ENCODE assay signal across 18 cellular contexts in the genomic region with DNA sequence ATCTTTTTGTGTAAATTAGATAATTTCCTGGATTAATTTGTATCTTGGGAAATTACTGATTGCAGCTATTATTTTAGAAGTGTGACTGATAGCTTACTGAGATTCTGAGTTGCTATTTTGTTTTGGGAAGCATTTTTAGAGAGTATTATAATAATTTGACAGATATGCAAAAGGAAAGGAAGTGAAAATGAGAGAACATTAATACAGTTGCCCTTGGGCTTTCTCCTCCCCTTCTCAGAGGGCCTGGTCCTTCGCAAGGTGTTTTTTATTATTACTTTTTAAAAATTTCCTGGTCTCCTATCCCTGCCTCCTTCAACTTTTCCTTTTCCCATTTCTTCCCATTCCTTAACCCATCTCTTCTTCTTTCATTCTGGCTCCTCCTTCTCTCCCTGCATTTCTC. TPM values are rescaled to one million over a fixed set of nuclear protein-coding genes. Genes with fewer than 3 reads are reported as not detected.
A peak's percentile ranks its signal among the peaks of the same experiment; 100 is the strongest.
DNase-seq lines count a peak whose midpoint lies in the region; ATAC-seq, FAIRE-seq and TF ChIP-seq lines count a peak whose summit lies in the region.
"Had no signal": no experiment of that assay in that cellular context is flagged by ENCODE, and none has a peak within 500 bp of the region (broad histone marks: within the 10 kb centered on the region; RNA-seq: fewer than 3 reads in every experiment).

No MANE protein-coding gene starts in this region.

- H3K9me3 Mint-ChIP-seq in CD4-positive, CD25-positive, alpha-beta regulatory T cell: no peaks in the 10 kb centered on the region
- no peaks in the 10 kb centered on the region for H3K9me3 Mint-ChIP-seq in memory B cell

- H3K4me3 ChIP-seq in CD4-positive, CD25-positive, alpha-beta regulatory T cell (ENCODE audit: low read depth, low read length): no peak overlapping the region
- no peak overlapping the region for H3K4me3 ChIP-seq in OCI-LY7 (ENCODE audit: low read depth, low read length, poor library complexity, severe bottlenecking)
- H3K4me3 ChIP-seq: K562, PC-9, SJCRH30 had no signal

- POLR2A ChIA-PET in OCI-LY7 (lab: Charles Lee): interaction anchor here (0.7 to 2.8 kb wide), 4 partner anchors 11 to 238 kb away, joined by 3 to 11 read pairs (median 3); no protein-coding TSS in a partner anchor

- peak overlapping the region in 2 of 3 donors; percentile 35 to 88 for H3K27ac Mint-ChIP-seq in CD4-positive, CD25-positive, alpha-beta regulatory T cell
- no peak overlapping the region for H3K27ac Mint-ChIP-seq in memory B cell

- no peak for DNase-seq in CD4-positive, CD25-positive, alpha-beta regulatory T cell
- DNase-seq in GM12892 (ENCODE audit: insufficient read length) (no peak), OCI-LY7 (ENCODE audit: low spot score) (no peak), memory B cell (ENCODE audit: low spot score in 2 of 2) (no peak), 8988T (no peak), LoVo (ENCODE audit: low spot score) (no peak)
- DNase-seq: Caco-2, DMS153, EL, HCEC 1CT, NCI-H1092 treated with DMSO at 0.1 percent for 48 hours, NCI-H226, NCI-H526 treated with DMSO at 0.1 percent for 48 hours, PC-9, SJCRH30 had no signal

- H3K36me3 ChIP-seq in CD4-positive, CD25-positive, alpha-beta regulatory T cell (ENCODE audit: control insufficient read depth, insufficient read depth, low read length): peaks cover 2% of the 10 kb centered on the region
- peaks cover 6% of the 10 kb centered on the region; the same call in 1 of the 2 replicates for H3K36me3 ChIP-seq in OCI-LY7 (ENCODE audit: insufficient read depth, low read length)

- H3K4me1 Mint-ChIP-seq in CD4-positive, CD25-positive, alpha-beta regulatory T cell: peaks cover 37 to 51% (median 42%) of the 10 kb centered on the region in 4 donors
- peaks cover 24% of the 10 kb centered on the region for H3K4me1 Mint-ChIP-seq in memory B cell

- H3K4me3 Mint-ChIP-seq in CD4-positive, CD25-positive, alpha-beta regulatory T cell: peak overlapping the region in 1 of 4 donors; percentile 50
- no peak overlapping the region for H3K4me3 Mint-ChIP-seq in memory B cell

- H3K9me3 ChIP-seq in CD4-positive, CD25-positive, alpha-beta regulatory T cell (ENCODE audit: control insufficient read depth in 2 of 2, low read length in 2 of 2): no peaks in the 10 kb centered on the region
- H3K9me3 ChIP-seq in OCI-LY7 (ENCODE audit: low read length): peaks cover 3% of the 10 kb centered on the region; the same call in 1 of the 2 replicates
- H3K9me3 ChIP-seq: Caco-2, SJCRH30 had no signal

- H3K4me2 ChIP-seq in OCI-LY7 (ENCODE audit: low read length): peak overlapping the region; percentile 7
- H3K4me2 ChIP-seq: PC-9 had no signal

- H3K27ac ChIP-seq in CD4-positive, CD25-positive, alpha-beta regulatory T cell (ENCODE audit: insufficient read depth, low read length, poor library complexity, severe bottlenecking): no peak overlapping the region
- H3K27ac ChIP-seq in OCI-LY7 (ENCODE audit: low read depth, low read length, poor library complexity, severe bottlenecking): no peak overlapping the region
- H3K27ac ChIP-seq: PC-9, SJCRH30 had no signal

- CTCF ChIA-PET in OCI-LY7 (lab: Charles Lee; ENCODE audit: unreplicated experiment): interaction anchor here (0.6 kb wide), 1 partner anchor 18 kb away, joined by 4 read pairs; no protein-coding TSS in a partner anchor

- intact Hi-C loops in OCI-LY7 (cut with micrococcal nuclease; ENCODE audit: unreplicated experiment): no loop called here

- no peaks in the 10 kb centered on the region for H3K4me1 ChIP-seq in CD4-positive, CD25-positive, alpha-beta regulatory T cell (ENCODE audit: control insufficient read depth, insufficient read depth, low read length, poor library complexity, severe bottlenecking)
- peaks cover 22% of the 10 kb centered on the region for H3K4me1 ChIP-seq in OCI-LY7 (ENCODE audit: insufficient read depth, low read length, poor library complexity, severe bottlenecking)
- H3K4me1 ChIP-seq: Caco-2, SJCRH30 had no signal

- no TSS peak for BruUV-seq in OCI-LY7 (replicated peaks; lab: Mats Ljungman, UMichigan)

- no peaks in the 10 kb centered on the region for H3K27me3 Mint-ChIP-seq in CD4-positive, CD25-positive, alpha-beta regulatory T cell
- H3K27me3 Mint-ChIP-seq in memory B cell: no peaks in the 10 kb centered on the region

- peaks cover 30% of the 10 kb centered on the region; the same call in 1 of the 2 replicates for H3K79me2 ChIP-seq in OCI-LY7 (ENCODE audit: insufficient read depth, low read depth, low read length)

- H4K20me1 ChIP-seq in OCI-LY7 (ENCODE audit: insufficient read depth, low read length): 0 out of 2 replicates have a peak, but pooled peaks cover 5% of the 10 kb centered on the region

- peak; percentile 65 for FAIRE-seq in GM12892 (lab: Jason Lieb, UNC)
- FAIRE-seq: GM18507, K562 had no signal

- no peak for TF ChIP-seq CTCF in OCI-LY7 (conservative IDR thresholded peaks at IDR 0.05; ENCODE audit: low read length)

- H3K36me3 Mint-ChIP-seq in CD4-positive, CD25-positive, alpha-beta regulatory T cell: peaks cover 15% of the 10 kb centered on the region
- peaks cover 4% of the 10 kb centered on the region for H3K36me3 Mint-ChIP-seq in memory B cell

- H3K9me2 ChIP-seq in OCI-LY7 (ENCODE audit: insufficient read depth, low read length): no peaks in the 10 kb centered on the region

- H3K27me3 ChIP-seq in CD4-positive, CD25-positive, alpha-beta regulatory T cell (ENCODE audit: control insufficient read depth, insufficient read depth, low read length): no peaks in the 10 kb centered on the region
- H3K27me3 ChIP-seq: SJCRH30 had no signal

- ATAC-seq in CD4-positive, CD25-positive, alpha-beta regulatory T cell (ENCODE audit: low read depth in 2 of 2): no peak
- peak; percentile 60 for ATAC-seq in memory B cell (ENCODE audit: low read depth)
- ATAC-seq in HG03159 (IDR thresholded peaks at IDR 0.05; ENCODE audit: unreplicated experiment): no peak
- ATAC-seq: K562 had no signal

- no peak overlapping the region for H2AFZ ChIP-seq in OCI-LY7 (ENCODE audit: low read length)
- H2AFZ ChIP-seq: PC-9 had no signal

- no peak for TF ChIP-seq POLR2A in GM12892 (IDR thresholded peaks at IDR 0.05; ENCODE audit: low read depth, low read length)

RNA-seq across cellular contexts. Expression of a gene that starts 32.6 kb away (rescaled TPM):
- total RNA-seq in CD4-positive, CD25-positive, alpha-beta regulatory T cell: 70.7 TPM
- polyA plus RNA-seq in CD4-positive, CD25-positive, alpha-beta regulatory T cell: 10 to 100 TPM; 52.9 to 60.0 (median 55.4) TPM
- 23.1 TPM for polyA plus RNA-seq in GM12892 (2012; ENCODE audit: missing spikeins)
- total RNA-seq in OCI-LY7 (2014; rRNA removed; shearing (Covaris generic)): 12.4 and 13.1 TPM in 2 replicates
- total RNA-seq in OCI-LY7 (2022): 22.4 and 24.9 TPM in 2 replicates
